Comparison of ENCODE assay signal across 1 cellular context in genomic region chr7:130733866-130734524, GRCh38.
A peak's percentile ranks its signal among the peaks of the same experiment; 100 is the strongest.
TF ChIP-seq lines count a peak whose summit lies in the region.

Gene KLF14, minus strand, starts transcription at chr7:130734207. Its CDS starts 174 bp downstream, at chr7:130734033.

TF ChIP-seq in HEK293, 187 proteins besides CTCF, POLR2A, EP300 and RAD21 (continued from another document and continues in another):
- no peak for TF ChIP-seq ZNF394 (tag by site-specific recombination; IDR thresholded peaks at IDR 0.05; ENCODE audit: borderline replicate concordance)
- no peak for TF ChIP-seq AEBP2 (tag by site-specific recombination; IDR thresholded peaks at IDR 0.05; ENCODE audit: borderline replicate concordance)
- TF ChIP-seq ZNF274 (IDR thresholded peaks at IDR 0.05; ENCODE audit: low read length), result no peak
- TF ChIP-seq ZNF274 (tag by site-specific recombination; IDR thresholded peaks at IDR 0.05; ENCODE audit: borderline replicate concordance), result no peak
- TF ChIP-seq ZBTB1 (tag by site-specific recombination; IDR thresholded peaks at IDR 0.05), result no peak
- no peak for TF ChIP-seq ZNF560 (tag by site-specific recombination; IDR thresholded peaks at IDR 0.05; ENCODE audit: borderline replicate concordance)
- TF ChIP-seq ZNF10 (tag by site-specific recombination; IDR thresholded peaks at IDR 0.05), result no peak
- TF ChIP-seq, protein P1, sequence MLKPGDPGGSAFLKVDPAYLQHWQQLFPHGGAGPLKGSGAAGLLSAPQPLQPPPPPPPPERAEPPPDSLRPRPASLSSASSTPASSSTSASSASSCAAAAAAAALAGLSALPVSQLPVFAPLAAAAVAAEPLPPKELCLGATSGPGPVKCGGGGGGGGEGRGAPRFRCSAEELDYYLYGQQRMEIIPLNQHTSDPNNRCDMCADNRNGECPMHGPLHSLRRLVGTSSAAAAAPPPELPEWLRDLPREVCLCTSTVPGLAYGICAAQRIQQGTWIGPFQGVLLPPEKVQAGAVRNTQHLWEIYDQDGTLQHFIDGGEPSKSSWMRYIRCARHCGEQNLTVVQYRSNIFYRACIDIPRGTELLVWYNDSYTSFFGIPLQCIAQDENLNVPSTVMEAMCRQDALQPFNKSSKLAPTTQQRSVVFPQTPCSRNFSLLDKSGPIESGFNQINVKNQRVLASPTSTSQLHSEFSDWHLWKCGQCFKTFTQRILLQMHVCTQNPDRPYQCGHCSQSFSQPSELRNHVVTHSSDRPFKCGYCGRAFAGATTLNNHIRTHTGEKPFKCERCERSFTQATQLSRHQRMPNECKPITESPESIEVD (tag by site-specific recombination; IDR thresholded peaks at IDR 0.05), result no peak
- no peak for TF ChIP-seq ZSCAN18 (tag by site-specific recombination; IDR thresholded peaks at IDR 0.05)
- no peak for TF ChIP-seq ZNF610 (tag by site-specific recombination; IDR thresholded peaks at IDR 0.05; ENCODE audit: borderline replicate concordance)
- no peak for TF ChIP-seq ZNF621 (tag by site-specific recombination; IDR thresholded peaks at IDR 0.05)
- TF ChIP-seq, protein P2, sequence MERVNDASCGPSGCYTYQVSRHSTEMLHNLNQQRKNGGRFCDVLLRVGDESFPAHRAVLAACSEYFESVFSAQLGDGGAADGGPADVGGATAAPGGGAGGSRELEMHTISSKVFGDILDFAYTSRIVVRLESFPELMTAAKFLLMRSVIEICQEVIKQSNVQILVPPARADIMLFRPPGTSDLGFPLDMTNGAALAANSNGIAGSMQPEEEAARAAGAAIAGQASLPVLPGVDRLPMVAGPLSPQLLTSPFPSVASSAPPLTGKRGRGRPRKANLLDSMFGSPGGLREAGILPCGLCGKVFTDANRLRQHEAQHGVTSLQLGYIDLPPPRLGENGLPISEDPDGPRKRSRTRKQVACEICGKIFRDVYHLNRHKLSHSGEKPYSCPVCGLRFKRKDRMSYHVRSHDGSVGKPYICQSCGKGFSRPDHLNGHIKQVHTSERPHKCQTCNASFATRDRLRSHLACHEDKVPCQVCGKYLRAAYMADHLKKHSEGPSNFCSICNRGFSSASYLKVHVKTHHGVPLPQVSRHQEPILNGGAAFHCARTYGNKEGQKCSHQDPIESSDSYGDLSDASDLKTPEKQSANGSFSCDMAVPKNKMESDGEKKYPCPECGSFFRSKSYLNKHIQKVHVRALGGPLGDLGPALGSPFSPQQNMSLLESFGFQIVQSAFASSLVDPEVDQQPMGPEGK (tag by site-specific recombination; IDR thresholded peaks at IDR 0.05), result peak; percentile 78
- TF ChIP-seq ZFHX2 (tag by site-specific recombination; conservative IDR thresholded peaks at IDR 0.05), result no peak
- TF ChIP-seq RBAK (tag by site-specific recombination; IDR thresholded peaks at IDR 0.05), result no peak
- TF ChIP-seq ZNF707 (tag by site-specific recombination; IDR thresholded peaks at IDR 0.05), result no peak
- no peak for TF ChIP-seq ZBTB17 (tag by site-specific recombination; IDR thresholded peaks at IDR 0.05)
- TF ChIP-seq ZNF169 (tag by site-specific recombination; IDR thresholded peaks at IDR 0.05), result no peak
- no peak for TF ChIP-seq KLF9 (tag by site-specific recombination; IDR thresholded peaks at IDR 0.05; ENCODE audit: low read depth)
- no peak for TF ChIP-seq ZNF571 (tag by site-specific recombination; IDR thresholded peaks at IDR 0.05)
- no peak for TF ChIP-seq ZNF654 (tag by site-specific recombination; IDR thresholded peaks at IDR 0.05; ENCODE audit: low read depth)
- TF ChIP-seq ZXDB (tag by site-specific recombination; IDR thresholded peaks at IDR 0.05), result 0 out of 2 replicates have a peak, but pooled peaks have one; percentile 21
- TF ChIP-seq ZNF354C (tag by site-specific recombination; IDR thresholded peaks at IDR 0.05; ENCODE audit: borderline replicate concordance, low read depth), result no peak
- no peak for TF ChIP-seq ZNF292 (tag by site-specific recombination; IDR thresholded peaks at IDR 0.05; ENCODE audit: borderline replicate concordance, low read depth)
- TF ChIP-seq YY1 (tag by site-specific recombination; IDR thresholded peaks at IDR 0.05), result no peak
- no peak for TF ChIP-seq ZBTB26 (tag by site-specific recombination; optimal IDR thresholded peaks at IDR 0.05)
- TF ChIP-seq ZNF548 (tag by site-specific recombination; IDR thresholded peaks at IDR 0.05), result no peak
- TF ChIP-seq ZBTB21 (tag by site-specific recombination; IDR thresholded peaks at IDR 0.05), result no peak
- no peak for TF ChIP-seq ZNF362 (tag by site-specific recombination; IDR thresholded peaks at IDR 0.05)
- TF ChIP-seq, protein P3, sequence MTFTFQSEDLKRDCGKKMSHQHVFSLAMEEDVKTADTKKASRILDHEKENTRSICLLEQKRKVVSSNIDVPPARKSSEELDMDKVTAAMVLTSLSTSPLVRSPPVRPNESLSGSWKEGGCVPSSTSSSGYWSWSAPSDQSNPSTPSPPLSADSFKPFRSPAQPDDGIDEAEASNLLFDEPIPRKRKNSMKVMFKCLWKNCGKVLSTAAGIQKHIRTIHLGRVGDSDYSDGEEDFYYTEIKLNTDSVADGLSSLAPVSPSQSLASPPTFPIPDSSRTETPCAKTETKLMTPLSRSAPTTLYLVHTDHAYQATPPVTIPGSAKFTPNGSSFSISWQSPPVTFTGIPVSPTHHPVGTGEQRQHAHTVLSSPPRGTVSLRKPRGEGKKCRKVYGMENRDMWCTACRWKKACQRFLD (tag by site-specific recombination; IDR thresholded peaks at IDR 0.05), result no peak
- TF ChIP-seq, protein P4, sequence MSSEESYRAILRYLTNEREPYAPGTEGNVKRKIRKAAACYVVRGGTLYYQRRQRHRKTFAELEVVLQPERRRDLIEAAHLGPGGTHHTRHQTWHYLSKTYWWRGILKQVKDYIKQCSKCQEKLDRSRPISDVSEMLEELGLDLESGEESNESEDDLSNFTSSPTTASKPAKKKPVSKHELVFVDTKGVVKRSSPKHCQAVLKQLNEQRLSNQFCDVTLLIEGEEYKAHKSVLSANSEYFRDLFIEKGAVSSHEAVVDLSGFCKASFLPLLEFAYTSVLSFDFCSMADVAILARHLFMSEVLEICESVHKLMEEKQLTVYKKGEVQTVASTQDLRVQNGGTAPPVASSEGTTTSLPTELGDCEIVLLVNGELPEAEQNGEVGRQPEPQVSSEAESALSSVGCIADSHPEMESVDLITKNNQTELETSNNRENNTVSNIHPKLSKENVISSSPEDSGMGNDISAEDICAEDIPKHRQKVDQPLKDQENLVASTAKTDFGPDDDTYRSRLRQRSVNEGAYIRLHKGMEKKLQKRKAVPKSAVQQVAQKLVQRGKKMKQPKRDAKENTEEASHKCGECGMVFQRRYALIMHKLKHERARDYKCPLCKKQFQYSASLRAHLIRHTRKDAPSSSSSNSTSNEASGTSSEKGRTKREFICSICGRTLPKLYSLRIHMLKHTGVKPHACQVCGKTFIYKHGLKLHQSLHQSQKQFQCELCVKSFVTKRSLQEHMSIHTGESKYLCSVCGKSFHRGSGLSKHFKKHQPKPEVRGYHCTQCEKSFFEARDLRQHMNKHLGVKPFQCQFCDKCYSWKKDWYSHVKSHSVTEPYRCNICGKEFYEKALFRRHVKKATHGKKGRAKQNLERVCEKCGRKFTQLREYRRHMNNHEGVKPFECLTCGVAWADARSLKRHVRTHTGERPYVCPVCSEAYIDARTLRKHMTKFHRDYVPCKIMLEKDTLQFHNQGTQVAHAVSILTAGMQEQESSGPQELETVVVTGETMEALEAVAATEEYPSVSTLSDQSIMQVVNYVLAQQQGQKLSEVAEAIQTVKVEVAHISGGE (tag by site-specific recombination; conservative IDR thresholded peaks at IDR 0.05; ENCODE audit: low read depth), result peak; percentile 52
- TF ChIP-seq ZNF692 (tag by site-specific recombination; IDR thresholded peaks at IDR 0.05), result no peak
- TF ChIP-seq ZFP69B (tag by site-specific recombination; IDR thresholded peaks at IDR 0.05), result no peak
- no peak for TF ChIP-seq ZNF626 (tag by site-specific recombination; IDR thresholded peaks at IDR 0.05)
- no peak for TF ChIP-seq ZNF133 (tag by site-specific recombination; IDR thresholded peaks at IDR 0.05)
- no peak for TF ChIP-seq SETDB1 (IDR thresholded peaks at IDR 0.05; ENCODE audit: insufficient read length, low read length)
- TF ChIP-seq BCL6B (tag by site-specific recombination; IDR thresholded peaks at IDR 0.05), result no peak
- no peak for TF ChIP-seq ZNF518A (tag by site-specific recombination; conservative IDR thresholded peaks at IDR 0.05; ENCODE audit: low read depth)
